ENCODE assay signal across 34 cellular contexts in the genomic region with DNA sequence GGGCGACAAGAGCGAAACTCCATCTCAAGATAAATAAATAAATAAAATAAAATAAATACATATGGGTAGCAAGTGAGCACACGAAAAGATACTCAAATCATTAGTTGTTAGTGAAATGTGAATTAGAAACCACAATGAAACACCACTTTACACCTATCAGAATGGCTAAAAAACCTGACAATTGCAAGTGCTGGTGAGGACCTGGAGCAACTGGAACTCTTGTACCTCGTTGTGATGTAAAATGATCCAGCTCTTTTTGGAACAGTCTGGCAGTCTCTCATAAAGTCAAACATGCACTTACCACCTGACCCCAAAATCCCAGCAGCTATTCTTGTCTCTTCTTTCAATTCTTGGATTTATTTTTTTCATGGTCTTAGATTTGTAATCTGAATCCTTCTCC.
"Had no signal": no experiment of that assay in that cellular context is flagged by ENCODE, and none has a peak within 500 bp of the region (broad histone marks: within the 10 kb centered on the region; RNA-seq: fewer than 3 reads in every experiment).

No MANE protein-coding gene starts in this region.

- H3K4me2 ChIP-seq: hepatocyte had no signal

- H3K4me3 Mint-ChIP-seq: activated CD4-positive, alpha-beta memory T cell treated with anti-CD3 and anti-CD28 coated beads, Interleukin-2, amount 10 ng/mL, durations not matched to agents 7 days and 5 days; activated CD4-positive, alpha-beta T cell treated with anti-CD3 and anti-CD28 coated beads, Interleukin-2, amount 10 ng/mL, durations not matched to agents 7 days and 5 days; activated CD8-positive, alpha-beta memory T cell treated with anti-CD3 and anti-CD28 coated beads, Interleukin-2, amount 10 ng/mL, durations not matched to agents 7 days and 5 days; neural crest cell; stimulated activated memory B cell treated with anti-CD40 and anti-IgM and Interleukin-4, amounts not matched to agents 10 μg/mL and 1 μg/mL and 100 μg/mL, for 72 hours; stimulated activated naive CD8-positive, alpha-beta T cell treated with anti-CD3 and anti-CD28 coated beads, Interleukin-15, amount 100 ng/mL, for 72 hours; type B pancreatic cell had no signal

- H3K9me3 ChIP-seq: body of pancreas, esophagus squamous epithelium, mucosa of descending colon, pancreas, prostate gland, sigmoid colon had no signal

- H3K79me2 ChIP-seq: hepatocyte had no signal

- H2AFZ ChIP-seq: hepatocyte had no signal

- H3K27me3 ChIP-seq: body of pancreas, esophagus squamous epithelium, hepatocyte, pancreas, sigmoid colon had no signal

- H3K27me3 Mint-ChIP-seq: activated CD4-positive, alpha-beta memory T cell treated with anti-CD3 and anti-CD28 coated beads, Interleukin-2, amount 10 ng/mL, durations not matched to agents 7 days and 5 days; activated CD4-positive, alpha-beta T cell treated with anti-CD3 and anti-CD28 coated beads, Interleukin-2, amount 10 ng/mL, durations not matched to agents 7 days and 5 days; activated CD8-positive, alpha-beta memory T cell treated with anti-CD3 and anti-CD28 coated beads, Interleukin-2, amount 10 ng/mL, durations not matched to agents 7 days and 5 days; stimulated activated memory B cell treated with anti-CD40 and anti-IgM and Interleukin-4, amounts not matched to agents 10 μg/mL and 1 μg/mL and 100 μg/mL, for 72 hours; stimulated activated naive CD8-positive, alpha-beta T cell treated with anti-CD3 and anti-CD28 coated beads, Interleukin-15, amount 100 ng/mL, for 72 hours; type B pancreatic cell had no signal

- H3K36me3 ChIP-seq: pancreas, prostate gland, WERI-Rb-1 had no signal

- ATAC-seq: activated CD8-positive, alpha-beta memory T cell treated with anti-CD3 and anti-CD28 coated beads, Interleukin-2, amount 10 ng/mL, durations not matched to agents 7 days and 5 days; body of pancreas; left cardiac atrium; left ventricle myocardium superior; mucosa of descending colon; pancreas; stimulated activated memory B cell treated with anti-CD40 and anti-IgM and Interleukin-4, amounts not matched to agents 10 μg/mL and 1 μg/mL and 100 μg/mL, for 72 hours; stimulated activated naive CD8-positive, alpha-beta T cell treated with anti-CD3 and anti-CD28 coated beads, Interleukin-15, amount 100 ng/mL, for 72 hours had no signal

- H3K27ac ChIP-seq: body of pancreas, epithelial cell of prostate, hepatocyte, pancreas, prostate gland, sigmoid colon, WERI-Rb-1 had no signal

- H3K27ac Mint-ChIP-seq: activated CD4-positive, alpha-beta memory T cell treated with anti-CD3 and anti-CD28 coated beads, Interleukin-2, amount 10 ng/mL, durations not matched to agents 7 days and 5 days; activated CD4-positive, alpha-beta T cell treated with anti-CD3 and anti-CD28 coated beads, Interleukin-2, amount 10 ng/mL, durations not matched to agents 7 days and 5 days; activated CD8-positive, alpha-beta memory T cell treated with anti-CD3 and anti-CD28 coated beads, Interleukin-2, amount 10 ng/mL, durations not matched to agents 7 days and 5 days; stimulated activated memory B cell treated with anti-CD40 and anti-IgM and Interleukin-4, amounts not matched to agents 10 μg/mL and 1 μg/mL and 100 μg/mL, for 72 hours; type B pancreatic cell had no signal

- H3K4me3 ChIP-seq: body of pancreas, esophagus squamous epithelium, hepatocyte, mucosa of descending colon, pancreas, prostate gland, sigmoid colon had no signal

- H3K4me1 ChIP-seq: prostate gland had no signal

- H3K9me3 Mint-ChIP-seq: activated CD4-positive, alpha-beta memory T cell treated with anti-CD3 and anti-CD28 coated beads, Interleukin-2, amount 10 ng/mL, durations not matched to agents 7 days and 5 days; activated CD4-positive, alpha-beta T cell treated with anti-CD3 and anti-CD28 coated beads, Interleukin-2, amount 10 ng/mL, durations not matched to agents 7 days and 5 days; stimulated activated memory B cell treated with anti-CD40 and anti-IgM and Interleukin-4, amounts not matched to agents 10 μg/mL and 1 μg/mL and 100 μg/mL, for 72 hours; type B pancreatic cell had no signal

- DNase-seq: activated CD4-positive, alpha-beta memory T cell treated with anti-CD3 and anti-CD28 coated beads, Interleukin-2, amount 10 ng/mL, durations not matched to agents 7 days and 5 days; activated CD4-positive, alpha-beta T cell treated with anti-CD3 and anti-CD28 coated beads for 1 hour; activated CD4-positive, alpha-beta T cell treated with anti-CD3 and anti-CD28 coated beads, Interleukin-2, amount 10 ng/mL, durations not matched to agents 7 days and 5 days; activated CD8-positive, alpha-beta memory T cell treated with anti-CD3 and anti-CD28 coated beads, Interleukin-2, amount 10 ng/mL, durations not matched to agents 7 days and 5 days; activated effector memory CD4-positive, alpha-beta T cell treated with Interleukin-2 at 50 U/mL for 16 hours; activated naive CD4-positive, alpha-beta T cell treated with Interleukin-2 at 50 U/mL for 16 hours; anterior cingulate cortex; body of pancreas; dermis blood vessel endothelial cell; effector CD4-positive, alpha-beta T cell; esophagus squamous epithelium; glutamatergic neuron; left cardiac atrium; left ventricle myocardium superior; mucosa of descending colon; nucleus accumbens; pancreas; retina; small intestine; stimulated activated CD4-positive, alpha-beta T cell treated with anti-CD3 and anti-CD28 coated beads, Interleukin-1b, Interleukin-23, amount 100 ng/mL, for 48 hours; stimulated activated CD4-positive, alpha-beta T cell treated with anti-CD3 and anti-CD28 coated beads, Interleukin-4, amount 100 ng/mL, for 4 hours; stimulated activated CD8-positive, alpha-beta memory T cell treated with anti-CD3 and anti-CD28 coated beads, Interleukin-4, amount 100 ng/mL, for 48 hours; stimulated activated naive CD8-positive, alpha-beta T cell treated with anti-CD3 and anti-CD28 coated beads, Interleukin-15, amount 100 ng/mL, for 72 hours; substantia nigra; T-helper 1 cell; T-helper 9 cell; WERI-Rb-1 had no signal
